In genomic region chr1:153661111-153661708, GRCh38 we compare ENCODE assay signal across 1 cellular context.
A peak's percentile ranks its signal among the peaks of the same experiment; 100 is the strongest.
TF ChIP-seq lines count a peak whose summit lies in the region.

No MANE protein-coding gene starts in this region.

TF ChIP-seq in WTC11, 78 proteins besides CTCF, POLR2A, EP300 and RAD21 (continued from another document):
- TF ChIP-seq ZNF532 (CRISPR knock-in tag; IDR thresholded peaks at IDR 0.05; ENCODE audit: borderline replicate concordance): peak; percentile 76; the same call in 1 of the 2 replicates
- peak; percentile 86; the same call in 1 of the 2 replicates for TF ChIP-seq EMX1 (CRISPR knock-in tag; IDR thresholded peaks at IDR 0.05)
- no peak for TF ChIP-seq ZNF138 (CRISPR knock-in tag; conservative IDR thresholded peaks at IDR 0.05)
- no peak for TF ChIP-seq NR2C2 (CRISPR knock-in tag; IDR thresholded peaks at IDR 0.05)
- TF ChIP-seq, protein P1, sequence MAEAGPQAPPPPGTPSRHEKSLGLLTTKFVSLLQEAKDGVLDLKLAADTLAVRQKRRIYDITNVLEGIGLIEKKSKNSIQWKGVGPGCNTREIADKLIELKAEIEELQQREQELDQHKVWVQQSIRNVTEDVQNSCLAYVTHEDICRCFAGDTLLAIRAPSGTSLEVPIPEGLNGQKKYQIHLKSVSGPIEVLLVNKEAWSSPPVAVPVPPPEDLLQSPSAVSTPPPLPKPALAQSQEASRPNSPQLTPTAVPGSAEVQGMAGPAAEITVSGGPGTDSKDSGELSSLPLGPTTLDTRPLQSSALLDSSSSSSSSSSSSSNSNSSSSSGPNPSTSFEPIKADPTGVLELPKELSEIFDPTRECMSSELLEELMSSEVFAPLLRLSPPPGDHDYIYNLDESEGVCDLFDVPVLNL (CRISPR knock-in tag; IDR thresholded peaks at IDR 0.05; ENCODE audit: borderline replicate concordance, low read depth): no peak
- no peak for TF ChIP-seq IRF2 (CRISPR knock-in tag; IDR thresholded peaks at IDR 0.05; ENCODE audit: borderline replicate concordance, low read depth)
